8 cellular contexts compared by ENCODE assay signal in genomic region chr11:106022795-106023275, GRCh38. TPM values are rescaled to one million over a fixed set of nuclear protein-coding genes. Genes with fewer than 3 reads are reported as not detected.
DNase-seq lines count a peak whose midpoint lies in the region; ATAC-seq and TF ChIP-seq lines count a peak whose summit lies in the region.

No MANE protein-coding gene starts in this region.

- H3K9me3 ChIP-seq in iPS-15b (ENCODE audit: control insufficient read depth, insufficient read depth, low read length) (no peaks in the 10 kb centered on the region), spleen (no peaks in the 10 kb centered on the region)

- no peak for DNase-seq in HFF-Myc (ENCODE audit: extremely low read depth, low read depth)
- DNase-seq in activated T-cell treated with anti-CD3 and anti-CD28 coated beads, Interleukin-2, amount 50 U/mL, for 4 hours: no peak
- no peak for DNase-seq in spleen
- no peak for DNase-seq in GM13976 (ENCODE audit: low spot score)
- DNase-seq in NCI-H524 treated with DMSO at 0.1 percent for 48 hours (lab: John Stamatoyannopoulos, UW): no peak
- DNase-seq in RKO (ENCODE audit: low spot score): no peak

- in situ Hi-C loops in GM13976 (cut with MboI; ENCODE audit: low sequenced_read_pairs, unreplicated experiment): no loop called here

- peak overlapping the region; percentile 89 for H3K4me3 ChIP-seq in HFF-Myc (replicated peaks; ENCODE audit: low read depth, low read length)
- H3K4me3 ChIP-seq in iPS-15b (ENCODE audit: low read depth, low read length): peak overlapping the region; percentile 65
- peak overlapping the region; percentile 69 to 99 (median 91) for H3K4me3 ChIP-seq in spleen

- TF ChIP-seq POLR2A in spleen (IDR thresholded peaks at IDR 0.05): no peak

- no peak for ATAC-seq in activated T-cell treated with anti-CD3 and anti-CD28 coated beads, Interleukin-2, amount 50 U/mL, for 4 hours
- ATAC-seq in HG03342 (IDR thresholded peaks at IDR 0.05; ENCODE audit: unreplicated experiment): no peak

- H3K36me3 ChIP-seq in iPS-15b (ENCODE audit: control insufficient read depth, insufficient read depth, low read length): no peaks in the 10 kb centered on the region
- no peaks in the 10 kb centered on the region for H3K36me3 ChIP-seq in spleen

- H3K9me3 Mint-ChIP-seq in activated T-cell treated with anti-CD3 and anti-CD28 coated beads, Interleukin-2, amount 50 U/mL, for 4 hours: peaks cover 8% of the 10 kb centered on the region

- peaks cover 2% of the 10 kb centered on the region for H3K27me3 Mint-ChIP-seq in activated T-cell treated with anti-CD3 and anti-CD28 coated beads, Interleukin-2, amount 50 U/mL, for 4 hours (ENCODE audit: low read depth)

- no peak overlapping the region for H3K9ac ChIP-seq in iPS-15b (ENCODE audit: low read depth, low read length)

- H3K27me3 ChIP-seq in iPS-15b (ENCODE audit: control insufficient read depth, insufficient read depth, low read length) (no peaks in the 10 kb centered on the region), spleen (replicated peaks in 1 of 7) (no peaks in the 10 kb centered on the region)

- TF ChIP-seq CTCF in HFF-Myc (IDR thresholded peaks at IDR 0.05; ENCODE audit: low read depth, low read length, missing control alignments) (no peak), spleen (IDR thresholded peaks at IDR 0.05 in 8 of 11, conservative IDR thresholded peaks at IDR 0.05 in 3 of 11) (no peak), GM13976 (IDR thresholded peaks at IDR 0.05; ENCODE audit: borderline replicate concordance, control extremely low read depth, extremely low read depth, insufficient read depth, missing control alignments) (no peak)

- 93 to 96% (median 94%) methylated on average over 7 of the region's 7 CpGs for WGBS in spleen, 5 donors

- peaks cover 14% of the 10 kb centered on the region for H3K36me3 Mint-ChIP-seq in activated T-cell treated with anti-CD3 and anti-CD28 coated beads, Interleukin-2, amount 50 U/mL, for 4 hours (ENCODE audit: insufficient read depth)

- peak overlapping the region; percentile 55 to 86 (median 79) for H3K27ac ChIP-seq in spleen

- peak overlapping the region; percentile 96 for H3K4me3 Mint-ChIP-seq in activated T-cell treated with anti-CD3 and anti-CD28 coated beads, Interleukin-2, amount 50 U/mL, for 4 hours

- intact Hi-C loops in spleen (cut with DNase I; ENCODE audit: low total_unique reads): no loop called here

- H3K4me1 ChIP-seq in iPS-15b (ENCODE audit: control insufficient read depth, insufficient read depth, low read length) (peaks cover 14% of the 10 kb centered on the region), spleen (peaks cover 19 to 47% (median 29%) of the 10 kb centered on the region in 6 donors)

- peaks cover 38% of the 10 kb centered on the region for H3K4me1 Mint-ChIP-seq in activated T-cell treated with anti-CD3 and anti-CD28 coated beads, Interleukin-2, amount 50 U/mL, for 4 hours (ENCODE audit: low read depth)

RNA-seq across cellular contexts. Expression of gene MSANTD4, which starts 0.8 kb away (rescaled TPM):
- 10 to 100 TPM; 11.8 to 16.5 (median 15.7) TPM for total RNA-seq in activated T-cell treated with anti-CD3 and anti-CD28 coated beads, Interleukin-2, amount 50 U/mL, for 4 hours
- total RNA-seq in spleen: 10 to 100 TPM; 14.6 to 29.5 (median 17.5) TPM
- 1 to 10 TPM; 5.5 to 8.3 (median 5.7) TPM for polyA plus RNA-seq in spleen

RNA-seq across cellular contexts. Expression of gene KBTBD3, which starts 54.3 kb away (rescaled TPM):
- total RNA-seq in activated T-cell treated with anti-CD3 and anti-CD28 coated beads, Interleukin-2, amount 50 U/mL, for 4 hours: 1 to 10 TPM in 2 of 3 donors, under 1 TPM in 1; 0.61 to 2.4 (median 1.9) TPM
- 10 to 100 TPM in 2 of 7 donors, 1 to 10 TPM in 5; 6.8 to 15.9 (median 9.0) TPM for total RNA-seq in spleen
- 1 to 10 TPM; 3.5 to 4.5 (median 3.7) TPM for polyA plus RNA-seq in spleen

RNA-seq across cellular contexts. Expression of gene AASDHPPT, which starts 54.6 kb away (rescaled TPM):
- 10 to 100 TPM; 49.4 to 55.9 (median 50.2) TPM for total RNA-seq in activated T-cell treated with anti-CD3 and anti-CD28 coated beads, Interleukin-2, amount 50 U/mL, for 4 hours
- total RNA-seq in spleen: 10 to 100 TPM; 25.2 to 53.5 (median 30.5) TPM
- polyA plus RNA-seq in spleen: 10 to 100 TPM; 12.3 to 17.2 (median 17.1) TPM
